ENCODE assay signal across 17 cellular contexts in genomic region chr4:3533421-3533820, GRCh38. TPM values are rescaled to one million over a fixed set of nuclear protein-coding genes. Genes with fewer than 3 reads are reported as not detected.
DNase-seq lines count a peak whose midpoint lies in the region; ATAC-seq and TF ChIP-seq lines count a peak whose summit lies in the region.
"Had no signal": no experiment of that assay in that cellular context is flagged by ENCODE, and none has a peak within 500 bp of the region (broad histone marks: within the 10 kb centered on the region; RNA-seq: fewer than 3 reads in every experiment).

No MANE protein-coding gene starts in this region.

- peak overlapping the region; percentile 99 for H3K4me3 Mint-ChIP-seq in activated T-cell treated with anti-CD3 and anti-CD28 coated beads, Interleukin-2, amount 50 U/mL, for 4 hours
- peak overlapping the region; percentile 69 for H3K4me3 Mint-ChIP-seq in T-helper 17 cell
- peak overlapping the region; percentile 95 for H3K4me3 Mint-ChIP-seq in endodermal cell

- ATAC-seq in activated T-cell treated with anti-CD3 and anti-CD28 coated beads, Interleukin-2, amount 50 U/mL, for 4 hours, result no peak
- no peak for ATAC-seq in T-helper 17 cell
- no peak for ATAC-seq in GM21723 (IDR thresholded peaks at IDR 0.05; ENCODE audit: unreplicated experiment)
- no peak for ATAC-seq in HG02623 (IDR thresholded peaks at IDR 0.05; ENCODE audit: unreplicated experiment)

- H3K9me3 ChIP-seq in T-helper 17 cell (ENCODE audit: control insufficient read depth, low read length, poor library complexity, severe bottlenecking) (no peaks in the 10 kb centered on the region), endodermal cell (ENCODE audit: control insufficient read depth, low read length) (no peaks in the 10 kb centered on the region), sigmoid colon (no peaks in the 10 kb centered on the region)
- H3K9me3 ChIP-seq: esophagus squamous epithelium, MG63, right atrium auricular region, stomach had no signal

- H3K4me1 ChIP-seq in endodermal cell (ENCODE audit: control insufficient read depth, insufficient read depth, low read length) (peaks cover 2% of the 10 kb centered on the region), sigmoid colon (peaks cover 0 to 34% (median 29%) of the 10 kb centered on the region in 4 donors)

- no peak for DNase-seq in activated T-cell treated with anti-CD3 and anti-CD28 coated beads, Interleukin-2, amount 50 U/mL, for 4 hours
- DNase-seq in activated T-cell treated with anti-CD3 and anti-CD28 coated beads for 4 hours (no peak), T-helper 17 cell (no peak), endodermal cell (no peak), sigmoid colon (peak; percentile 55), activated gamma-delta T cell treated with Interleukin-2 at 50 U/mL for 16 hours (no peak)
- DNase-seq: ACHN; activated CD8-positive, alpha-beta memory T cell treated with anti-CD3 and anti-CD28 coated beads for 24 hours; esophagus squamous epithelium; GOT3; MG63; midbrain; occipital lobe; stomach had no signal

- WGBS in endodermal cell (ENCODE audit: insufficient coverage in 1 of 2, insufficient read length in 1 of 2), 2 experiments, result 84 to 94% methylated on average over 5 to 7 of the region's 7 CpGs
- WGBS in sigmoid colon, 2 donors, result 96% methylated on average over 7 of the region's 7 CpGs

- no peak for TF ChIP-seq POLR2A in sigmoid colon (IDR thresholded peaks at IDR 0.05)

- H3K27me3 ChIP-seq in endodermal cell (ENCODE audit: control insufficient read depth, insufficient read depth, low read length, poor library complexity, severe bottlenecking) (peaks cover 15% of the 10 kb centered on the region), sigmoid colon (no peaks in the 10 kb centered on the region)
- H3K27me3 ChIP-seq: esophagus squamous epithelium, MG63, right atrium auricular region, stomach had no signal

- peaks cover 1% of the 10 kb centered on the region for H3K36me3 Mint-ChIP-seq in activated T-cell treated with anti-CD3 and anti-CD28 coated beads, Interleukin-2, amount 50 U/mL, for 4 hours (ENCODE audit: insufficient read depth)
- H3K36me3 Mint-ChIP-seq in T-helper 17 cell (ENCODE audit: low read depth) (peaks cover 4% of the 10 kb centered on the region), endodermal cell (ENCODE audit: low read depth) (peaks cover 14% of the 10 kb centered on the region)

- H3K27me3 Mint-ChIP-seq in activated T-cell treated with anti-CD3 and anti-CD28 coated beads, Interleukin-2, amount 50 U/mL, for 4 hours (ENCODE audit: low read depth), result peaks cover 5% of the 10 kb centered on the region
- H3K27me3 Mint-ChIP-seq in T-helper 17 cell (no peaks in the 10 kb centered on the region), endodermal cell (ENCODE audit: insufficient read depth) (peaks cover 35% of the 10 kb centered on the region)

- H3K9ac ChIP-seq in endodermal cell (ENCODE audit: extremely low read depth, low read length, poor library complexity, severe bottlenecking), result no peak overlapping the region

- H3K36me3 ChIP-seq in endodermal cell (ENCODE audit: control insufficient read depth, insufficient read depth, low read length) (peaks cover 11% of the 10 kb centered on the region), sigmoid colon (peaks cover 0 to 5% (median 1%) of the 10 kb centered on the region in 4 donors)
- H3K36me3 ChIP-seq: MG63 had no signal

- TF ChIP-seq CTCF in endodermal cell (conservative IDR thresholded peaks at IDR 0.05) (no peak), sigmoid colon (IDR thresholded peaks at IDR 0.05) (no peak)

- H3K27ac ChIP-seq in endodermal cell (ENCODE audit: low read depth, low read length), result no peak overlapping the region
- no peak overlapping the region for H3K27ac ChIP-seq in sigmoid colon

- intact Hi-C loops in sigmoid colon (cut with DNase I), result loop anchor here (2.0 to 10.0 kb wide), 2 partner anchors 241 to 421 kb away; partner anchors contain the start of gene RGS12

- peaks cover 3% of the 10 kb centered on the region for H3K9me3 Mint-ChIP-seq in activated T-cell treated with anti-CD3 and anti-CD28 coated beads, Interleukin-2, amount 50 U/mL, for 4 hours
- peaks cover 9% of the 10 kb centered on the region for H3K9me3 Mint-ChIP-seq in endodermal cell

- H3K4me3 ChIP-seq in endodermal cell (ENCODE audit: low read length), result no peak overlapping the region
- no peak overlapping the region for H3K4me3 ChIP-seq in sigmoid colon
- H3K4me3 ChIP-seq: MG63 had no signal

- no peak for TF ChIP-seq EP300 in sigmoid colon (IDR thresholded peaks at IDR 0.05)

- peak overlapping the region; percentile 68 for H3K27ac Mint-ChIP-seq in T-helper 17 cell
- H3K27ac Mint-ChIP-seq in endodermal cell, result no peak overlapping the region

- H3K4me1 Mint-ChIP-seq in activated T-cell treated with anti-CD3 and anti-CD28 coated beads, Interleukin-2, amount 50 U/mL, for 4 hours (ENCODE audit: low read depth), result peaks cover 24% of the 10 kb centered on the region
- H3K4me1 Mint-ChIP-seq in T-helper 17 cell (peaks cover 31% of the 10 kb centered on the region), endodermal cell (peaks cover 7% of the 10 kb centered on the region)

RNA-seq across cellular contexts. Expression of gene LRPAP1, which starts 1.2 kb away (rescaled TPM):
- 100 to 1,000 TPM; 111 to 145 (median 118) TPM for total RNA-seq in activated T-cell treated with anti-CD3 and anti-CD28 coated beads, Interleukin-2, amount 50 U/mL, for 4 hours
- total RNA-seq in T-helper 17 cell, result 10 to 100 TPM; 77.4 to 82.8 TPM
- total RNA-seq in endodermal cell, result 100 to 1,000 TPM; 111 to 129 TPM
- polyA plus RNA-seq in endodermal cell (2013, experiment 1 of 2), result 89.0 TPM
- 75.9 TPM for polyA plus RNA-seq in endodermal cell (2013, experiment 2 of 2)
- total RNA-seq in sigmoid colon, result 100 to 1,000 TPM in 2 of 4 donors, 10 to 100 TPM in 2; 85.3 to 127 (median 99.6) TPM
- polyA plus RNA-seq in sigmoid colon, result 100 to 1,000 TPM in 1 of 3 donors, 10 to 100 TPM in 2; 25.2 to 123 (median 44.2) TPM
